Comparison of ENCODE assay signal across 16 cellular contexts in genomic region chr2:207042155-207042554, GRCh38.
A peak's percentile ranks its signal among the peaks of the same experiment; 100 is the strongest.
DNase-seq lines count a peak whose midpoint lies in the region; ATAC-seq and TF ChIP-seq lines count a peak whose summit lies in the region.
"Had no signal": no experiment of that assay in that cellular context is flagged by ENCODE, and none has a peak within 500 bp of the region (broad histone marks: within the 10 kb centered on the region; RNA-seq: fewer than 3 reads in every experiment).

No MANE protein-coding gene starts in this region.

- TF ChIP-seq CTCF in fibroblast of the aortic adventitia (IDR thresholded peaks at IDR 0.05; ENCODE audit: insufficient read depth, low read length), result no peak

- H3K27me3 ChIP-seq in effector memory CD4-positive, alpha-beta T cell (replicated peaks; ENCODE audit: control insufficient read depth, insufficient read depth, low read length, poor library complexity, severe bottlenecking), result no peaks in the 10 kb centered on the region
- H3K27me3 ChIP-seq: BE2C had no signal

- no peak overlapping the region for H3K4me3 ChIP-seq in fibroblast of the aortic adventitia (ENCODE audit: low read depth, low read length)
- no peak overlapping the region for H3K4me3 ChIP-seq in effector memory CD4-positive, alpha-beta T cell (ENCODE audit: insufficient read depth, low read depth, low read length, poor library complexity, severe bottlenecking)
- H3K4me3 ChIP-seq: smooth muscle cell had no signal

- in situ Hi-C loops in KBM-7 (cut with MboI; ENCODE audit: low pct_unique_long_range_greater_than_20kb, low sequenced_read_pairs), result no loop called here

- DNase-seq in GM03348 (ENCODE audit: low spot score) (peak; percentile 37), fibroblast of the aortic adventitia (ENCODE audit: low read depth) (peak; percentile 24), smooth muscle cell of the brain vasculature (ENCODE audit: low read depth, low spot score) (peak; percentile 39), SHP77 treated with DMSO at 0.1 percent for 48 hours (lab: John Stamatoyannopoulos, UW) (no peak), KBM-7 (no peak)
- DNase-seq in effector memory CD4-positive, alpha-beta T cell, result no peak
- DNase-seq: activated CD8-positive, alpha-beta memory T cell treated with anti-CD3 and anti-CD28 coated beads, Interleukin-2, amount 50 U/mL, for 48 hours; activated naive CD4-positive, alpha-beta T cell treated with anti-CD3 and anti-CD28 coated beads for 36 hours; BE2C; NCI-H345; occipital lobe; Right ventricle myocardium superior; stimulated activated naive CD4-positive, alpha-beta T cell treated with Interleukin-2 at 50 U/mL for 16 hours had no signal

- H3K36me3 ChIP-seq in effector memory CD4-positive, alpha-beta T cell (ENCODE audit: control insufficient read depth, insufficient read depth, low read length), result no peaks in the 10 kb centered on the region
- H3K36me3 ChIP-seq: BE2C had no signal

- peak overlapping the region; percentile 60 for H3K27ac ChIP-seq in angular gyrus (ENCODE audit: low read depth, low read length)
- no peak overlapping the region for H3K27ac ChIP-seq in effector memory CD4-positive, alpha-beta T cell (ENCODE audit: insufficient read depth, low read length, poor library complexity, severe bottlenecking)

- H3K9me3 ChIP-seq in effector memory CD4-positive, alpha-beta T cell (ENCODE audit: control insufficient read depth, low read length), result no peaks in the 10 kb centered on the region
- H3K9me3 ChIP-seq: BE2C had no signal

- no peak for ATAC-seq in GM18907 (IDR thresholded peaks at IDR 0.05; ENCODE audit: unreplicated experiment)

- peaks cover 5% of the 10 kb centered on the region for H3K4me1 ChIP-seq in effector memory CD4-positive, alpha-beta T cell (ENCODE audit: control insufficient read depth, insufficient read depth, low read length, poor library complexity, severe bottlenecking)
- H3K4me1 ChIP-seq: BE2C had no signal

Comparison
In these comparisons a context has a peak if more than half of its experiments do, and no peak if none do; other contexts are left out.
1. DNase-seq: peak in GM03348 (single experiment), fibroblast of the aortic adventitia (single experiment) and smooth muscle cell of the brain vasculature (single experiment); none in SHP77 treated with DMSO at 0.1 percent for 48 hours (single experiment), KBM-7 (single experiment) and effector memory CD4-positive, alpha-beta T cell (0 of 3).